In genomic region chr4:142443469-142443868, GRCh38 we compare ENCODE assay signal across 17 cellular contexts.
DNase-seq lines count a peak whose midpoint lies in the region; ATAC-seq and TF ChIP-seq lines count a peak whose summit lies in the region.
"Had no signal": no experiment of that assay in that cellular context is flagged by ENCODE, and none has a peak within 500 bp of the region (broad histone marks: within the 10 kb centered on the region; RNA-seq: fewer than 3 reads in every experiment).

No MANE protein-coding gene starts in this region.

- H3K4me1 ChIP-seq in Loucy (ENCODE audit: insufficient read depth, low read length, poor library complexity, severe bottlenecking) = peaks cover 12% of the 10 kb centered on the region
- H3K4me1 ChIP-seq in endodermal cell (ENCODE audit: control insufficient read depth, insufficient read depth, low read length) = no peaks in the 10 kb centered on the region

- no peaks in the 10 kb centered on the region for H4K20me1 ChIP-seq in Loucy (ENCODE audit: insufficient read depth, low read length, poor library complexity, severe bottlenecking)

- peaks cover 14% of the 10 kb centered on the region for H3K4me1 Mint-ChIP-seq in endodermal cell

- no peak overlapping the region for H3K4me3 Mint-ChIP-seq in endodermal cell
- H3K4me3 Mint-ChIP-seq: CD4-positive, alpha-beta memory T cell had no signal

- no peak overlapping the region for H3K27ac ChIP-seq in endodermal cell (ENCODE audit: low read depth, low read length)
- H3K27ac ChIP-seq: A549 had no signal

- H3K4me3 ChIP-seq in Loucy (ENCODE audit: low read length, poor library complexity, severe bottlenecking) = no peak overlapping the region
- no peak overlapping the region for H3K4me3 ChIP-seq in endodermal cell (ENCODE audit: low read length)
- H3K4me3 ChIP-seq: A549 had no signal

- H2AFZ ChIP-seq in Loucy (ENCODE audit: low read length) = no peak overlapping the region

- H3K36me3 Mint-ChIP-seq in activated naive CD4-positive, alpha-beta T cell treated with anti-CD3 and anti-CD28 coated beads, Interleukin-2, amount 50 U/mL, for 72 hours = peaks cover 18 to 24% of the 10 kb centered on the region in 2 donors
- no peaks in the 10 kb centered on the region for H3K36me3 Mint-ChIP-seq in endodermal cell (ENCODE audit: low read depth)

- H3K27ac Mint-ChIP-seq in activated naive CD4-positive, alpha-beta T cell treated with anti-CD3 and anti-CD28 coated beads, Interleukin-2, amount 50 U/mL, for 72 hours = peak overlapping the region; percentile 7 to 13
- H3K27ac Mint-ChIP-seq in endodermal cell = no peak overlapping the region

- no peak for ATAC-seq in activated naive CD4-positive, alpha-beta T cell treated with anti-CD3 and anti-CD28 coated beads, Interleukin-2, amount 50 U/mL, for 72 hours
- no peak for ATAC-seq in HG02870 (IDR thresholded peaks at IDR 0.05; ENCODE audit: unreplicated experiment)
- ATAC-seq in stimulated activated naive CD8-positive, alpha-beta T cell treated with anti-CD3 and anti-CD28 coated beads, Interleukin-15, Interleukin-2, amounts not matched to agents 100 U/mL and 50 U/mL, for 24 hours = no peak
- ATAC-seq: A549, SK-N-SH treated with all-trans-retinoic acid at 6 μM for 48 hours had no signal

- H3K27me3 Mint-ChIP-seq in endodermal cell (ENCODE audit: insufficient read depth) = no peaks in the 10 kb centered on the region
- H3K27me3 Mint-ChIP-seq: CD4-positive, alpha-beta memory T cell had no signal

- H3K9ac ChIP-seq in Loucy (ENCODE audit: low read depth, low read length, poor library complexity, severe bottlenecking) (no peak overlapping the region), endodermal cell (ENCODE audit: extremely low read depth, low read length, poor library complexity, severe bottlenecking) (no peak overlapping the region)

- H3K36me3 ChIP-seq in Loucy (ENCODE audit: insufficient read depth, low read length) (no peaks in the 10 kb centered on the region), endodermal cell (ENCODE audit: control insufficient read depth, insufficient read depth, low read length) (no peaks in the 10 kb centered on the region)

- no peaks in the 10 kb centered on the region for H3K9me2 ChIP-seq in Loucy (replicated peaks; ENCODE audit: low read depth, low read length)

- no peaks in the 10 kb centered on the region for H3F3A ChIP-seq in Loucy (ENCODE audit: low read depth)

- no peaks in the 10 kb centered on the region for H3K27me3 ChIP-seq in Loucy (ENCODE audit: insufficient read depth, low read length, poor library complexity, severe bottlenecking)
- no peaks in the 10 kb centered on the region for H3K27me3 ChIP-seq in endodermal cell (ENCODE audit: control insufficient read depth, insufficient read depth, low read length, poor library complexity, severe bottlenecking)

- no peak for DNase-seq in activated naive CD4-positive, alpha-beta T cell treated with anti-CD3 and anti-CD28 coated beads, Interleukin-2, amount 50 U/mL, for 72 hours (ENCODE audit: low spot score in 2 of 2)
- no peak for DNase-seq in activated naive CD4-positive, alpha-beta T cell (lab: John Stamatoyannopoulos, UW)
- peak; percentile 77 for DNase-seq in endodermal cell
- DNase-seq in stimulated activated naive CD8-positive, alpha-beta T cell treated with anti-CD3 and anti-CD28 coated beads, Interleukin-15, Interleukin-2, amounts not matched to agents 100 U/mL and 50 U/mL, for 24 hours = no peak
- no peak for DNase-seq in DMS79 (lab: John Stamatoyannopoulos, UW)
- DNase-seq: CD4-positive, alpha-beta memory T cell; NCI-H1105; NCI-H2107; NCI-H510A; NCI-H82; OCI-M1; RPMI8226; SHP77 treated with DMSO at 0.1 percent for 48 hours had no signal

- H3K9me3 Mint-ChIP-seq in activated naive CD4-positive, alpha-beta T cell treated with anti-CD3 and anti-CD28 coated beads, Interleukin-2, amount 50 U/mL, for 72 hours = peaks cover 12 to 26% of the 10 kb centered on the region in 2 donors
- peaks cover 4% of the 10 kb centered on the region for H3K9me3 Mint-ChIP-seq in endodermal cell

- H3K4me2 ChIP-seq in Loucy (ENCODE audit: low read depth, low read length, poor library complexity, severe bottlenecking) = no peak overlapping the region
- H3K4me2 ChIP-seq: A549 had no signal

- peak; percentile 50 for TF ChIP-seq CTCF in Loucy (conservative IDR thresholded peaks at IDR 0.05; ENCODE audit: low read length)
- TF ChIP-seq CTCF in endodermal cell (conservative IDR thresholded peaks at IDR 0.05) = peak; percentile 68

- WGBS in endodermal cell (ENCODE audit: insufficient coverage in 1 of 2, insufficient read length in 1 of 2), 2 experiments = 92% methylated on average over 5 of the region's 5 CpGs; no CpG with 5 or more reads in 1 of the 2 experiments

- H3K79me2 ChIP-seq in Loucy (ENCODE audit: insufficient read depth, low read length) = no peaks in the 10 kb centered on the region

- no peaks in the 10 kb centered on the region; the same call in 1 of the 2 replicates for H3K9me3 ChIP-seq in Loucy (ENCODE audit: insufficient read depth, low read depth, low read length)
- peaks cover 3% of the 10 kb centered on the region for H3K9me3 ChIP-seq in endodermal cell (ENCODE audit: control insufficient read depth, low read length)
